9 cellular contexts compared by ENCODE assay signal in the genomic region with DNA sequence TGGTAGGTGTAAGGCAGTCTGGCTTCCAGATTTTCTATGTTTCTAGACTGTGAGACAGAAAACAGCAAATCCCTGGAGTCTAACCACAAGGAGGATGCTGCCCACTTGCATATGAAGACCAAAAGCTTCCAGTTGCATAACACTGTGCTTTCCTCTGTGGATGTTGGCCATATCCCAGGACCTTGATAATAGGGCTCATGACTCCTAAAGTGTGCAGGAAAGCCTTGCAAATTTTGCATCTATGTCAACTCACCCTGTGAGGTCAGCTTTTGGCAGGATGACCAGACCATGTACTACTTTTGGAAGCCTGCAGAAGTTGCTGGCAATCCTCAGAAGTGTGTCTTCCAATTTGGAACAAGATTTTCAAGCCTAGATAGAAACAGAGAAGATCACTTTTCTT.
DNase-seq lines count a peak whose midpoint lies in the region; ATAC-seq and TF ChIP-seq lines count a peak whose summit lies in the region.
"Had no signal": no experiment of that assay in that cellular context is flagged by ENCODE, and none has a peak within 500 bp of the region (broad histone marks: within the 10 kb centered on the region; RNA-seq: fewer than 3 reads in every experiment).

No MANE protein-coding gene starts in this region.

- peak overlapping the region; percentile 29 for H3K4me2 ChIP-seq in GM23248 (ENCODE audit: unreplicated experiment)
- no peak overlapping the region for H3K4me2 ChIP-seq in hepatocyte
- peak overlapping the region; percentile 25 for H3K4me2 ChIP-seq in smooth muscle cell

- H3K27ac ChIP-seq in GM23248 (peak overlapping the region; percentile 31), body of pancreas (no peak overlapping the region), hepatocyte (no peak overlapping the region), smooth muscle cell (ENCODE audit: low read depth) (peak overlapping the region; percentile 86)

- H3K27me3 ChIP-seq in GM23248 (replicated peaks; ENCODE audit: insufficient read depth) (no peaks in the 10 kb centered on the region), body of pancreas (no peaks in the 10 kb centered on the region), hepatocyte (no peaks in the 10 kb centered on the region), smooth muscle cell (ENCODE audit: low read depth) (no peaks in the 10 kb centered on the region)

- in situ Hi-C loops in GM23248 (cut with MboI): no loop called here
- in situ Hi-C loops in GM13976 (cut with MboI; ENCODE audit: low sequenced_read_pairs, unreplicated experiment): no loop called here

- no peaks in the 10 kb centered on the region for H3K9me2 ChIP-seq in GM23248 (ENCODE audit: insufficient read depth)
- no peaks in the 10 kb centered on the region for H3K9me2 ChIP-seq in hepatocyte (replicated peaks; ENCODE audit: insufficient read depth)

- H3K9me3 ChIP-seq in GM23248 (ENCODE audit: low read depth): no peaks in the 10 kb centered on the region
- no peaks in the 10 kb centered on the region for H3K9me3 ChIP-seq in body of pancreas
- no peaks in the 10 kb centered on the region for H3K9me3 ChIP-seq in hepatocyte (ENCODE audit: low read depth)
- no peaks in the 10 kb centered on the region for H3K9me3 ChIP-seq in smooth muscle cell (replicated peaks; ENCODE audit: low read depth)

- H3K4me1 ChIP-seq in GM23248 (ENCODE audit: insufficient read depth) (peaks cover 34% of the 10 kb centered on the region), body of pancreas (no peaks in the 10 kb centered on the region), hepatocyte (ENCODE audit: insufficient read depth) (no peaks in the 10 kb centered on the region), smooth muscle cell (ENCODE audit: low read depth) (no peaks in the 10 kb centered on the region)

- H3K4me3 ChIP-seq in GM23248 (no peak overlapping the region), body of pancreas (no peak overlapping the region), hepatocyte (no peak overlapping the region), smooth muscle cell (no peak overlapping the region)

- H3F3A ChIP-seq in GM23248 (ENCODE audit: insufficient read depth): peaks cover 43% of the 10 kb centered on the region
- H3F3A ChIP-seq in smooth muscle cell (ENCODE audit: low read depth): peaks cover 7% of the 10 kb centered on the region

- ATAC-seq in body of pancreas (peak; percentile 77), HG03108 (IDR thresholded peaks at IDR 0.05; ENCODE audit: unreplicated experiment) (no peak)

- H3K9ac ChIP-seq in GM23248 (no peak overlapping the region), smooth muscle cell (ENCODE audit: low read depth) (no peak overlapping the region)

- H3K36me3 ChIP-seq in GM23248 (ENCODE audit: low read depth): no peaks in the 10 kb centered on the region
- H3K36me3 ChIP-seq in body of pancreas (replicated peaks in 1 of 2; ENCODE audit: insufficient read depth in 1 of 2, low read depth in 2 of 2): no peaks in the 10 kb centered on the region
- H3K36me3 ChIP-seq in hepatocyte (replicated peaks; ENCODE audit: insufficient read depth, low read depth): no peaks in the 10 kb centered on the region
- no peaks in the 10 kb centered on the region for H3K36me3 ChIP-seq in smooth muscle cell (ENCODE audit: low read depth)

- H4K20me1 ChIP-seq in GM23248 (ENCODE audit: insufficient read depth) (no peaks in the 10 kb centered on the region), hepatocyte (ENCODE audit: insufficient read depth, poor library complexity, severe bottlenecking) (no peaks in the 10 kb centered on the region), smooth muscle cell (ENCODE audit: low read depth) (no peaks in the 10 kb centered on the region)

- intact Hi-C loops in body of pancreas (cut with DNase I): no loop called here

- TF ChIP-seq POLR2A in body of pancreas (IDR thresholded peaks at IDR 0.05): no peak

- H2AFZ ChIP-seq in GM23248: no peak overlapping the region
- H2AFZ ChIP-seq in hepatocyte: no peak overlapping the region
- no peak overlapping the region for H2AFZ ChIP-seq in smooth muscle cell (ENCODE audit: low read depth)

- H3K79me2 ChIP-seq in GM23248 (ENCODE audit: insufficient read depth): no peaks in the 10 kb centered on the region
- H3K79me2 ChIP-seq in hepatocyte: no peaks in the 10 kb centered on the region
- no peaks in the 10 kb centered on the region for H3K79me2 ChIP-seq in smooth muscle cell (ENCODE audit: low read depth)

- DNase-seq in GM23248 (peak; percentile 99), body of pancreas (peak; percentile 41 to 75 (median 56)), hepatocyte (ENCODE audit: low spot score) (peak; percentile 33), smooth muscle cell (lab: John Stamatoyannopoulos, UW; ENCODE audit: unreplicated experiment) (peak; percentile 3), dermis blood vessel endothelial cell (no peak), GM13976 (ENCODE audit: low spot score) (no peak)
- no peak for DNase-seq in stimulated activated CD8-positive, alpha-beta memory T cell treated with anti-CD3 and anti-CD28 coated beads, Interleukin-4, amount 100 ng/mL, for 48 hours
- DNase-seq: activated B cell treated with CpG ODN at 0.5 μM for 24 hours had no signal

- no peak for TF ChIP-seq CTCF in body of pancreas (IDR thresholded peaks at IDR 0.05)
- no peak for TF ChIP-seq CTCF in hepatocyte (IDR thresholded peaks at IDR 0.05; ENCODE audit: poor library complexity)
- no peak for TF ChIP-seq CTCF in smooth muscle cell (IDR thresholded peaks at IDR 0.05; ENCODE audit: borderline replicate concordance, insufficient read depth, poor library complexity, severe bottlenecking)
- no peak for TF ChIP-seq CTCF in GM13976 (IDR thresholded peaks at IDR 0.05; ENCODE audit: borderline replicate concordance, control extremely low read depth, extremely low read depth, insufficient read depth, missing control alignments)

Comparison
In these comparisons a context has a peak if more than half of its experiments do, and no peak if none do; other contexts are left out.
1. DNase-seq: peak in GM23248 (single experiment), body of pancreas (4 of 4), hepatocyte (single experiment) and smooth muscle cell (single experiment); none in dermis blood vessel endothelial cell (single experiment), stimulated activated CD8-positive, alpha-beta memory T cell treated with anti-CD3 and anti-CD28 coated beads, Interleukin-4, amount 100 ng/mL, for 48 hours (single experiment) and GM13976 (single experiment).
2. H3K27ac ChIP-seq: peak in GM23248 (single experiment) and smooth muscle cell (single experiment); none in body of pancreas (0 of 4) and hepatocyte (single experiment).